In the genomic region with DNA sequence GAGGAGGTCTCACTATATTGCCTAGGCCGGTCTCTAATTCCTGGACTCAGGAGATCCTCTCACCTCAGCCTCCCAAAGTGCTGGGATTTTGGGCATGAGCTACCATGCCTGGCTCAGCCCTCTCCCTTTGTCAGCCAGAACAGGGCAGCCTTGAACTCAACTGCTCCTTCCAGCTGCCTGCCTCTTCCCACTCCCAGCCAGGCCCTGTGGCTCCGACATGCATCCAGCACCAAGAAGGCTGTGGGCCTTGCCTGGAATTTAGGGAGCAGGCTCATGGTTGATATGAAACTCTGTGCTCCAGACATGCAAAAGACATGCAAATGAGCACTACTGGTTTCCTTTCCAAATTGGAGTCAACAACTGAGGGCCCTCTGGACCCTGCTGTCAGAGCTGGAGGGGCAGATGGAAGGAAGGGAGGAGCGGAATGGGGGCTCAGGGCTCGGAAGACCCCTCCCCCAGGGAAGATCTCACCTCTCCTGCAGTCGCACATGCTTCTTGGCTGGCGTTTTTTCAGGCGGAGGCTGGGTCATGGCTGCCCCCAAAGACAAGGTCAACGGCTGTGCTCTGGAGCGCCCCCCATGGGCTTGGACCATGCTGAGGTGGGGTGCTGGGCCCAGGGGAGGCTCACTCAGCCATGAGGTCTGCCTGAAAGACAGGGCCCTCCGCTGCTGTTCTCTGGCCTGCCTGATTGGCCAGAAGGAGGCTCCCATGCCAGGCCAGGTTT, we compare ENCODE assay signal across 7 cellular contexts.
DNase-seq lines count a peak whose midpoint lies in the region; ATAC-seq and TF ChIP-seq lines count a peak whose summit lies in the region.

No MANE protein-coding gene starts in this region.

- no peaks in the 10 kb centered on the region for H3K27me3 Mint-ChIP-seq in activated naive CD4-positive, alpha-beta T cell treated with anti-CD3 and anti-CD28 coated beads, Interleukin-2, amount 10 ng/mL, durations not matched to agents 7 days and 5 days

- peak overlapping the region; percentile 99 for H3K27ac Mint-ChIP-seq in activated naive CD4-positive, alpha-beta T cell treated with anti-CD3 and anti-CD28 coated beads, Interleukin-2, amount 10 ng/mL, durations not matched to agents 7 days and 5 days

- peaks cover 79% of the 10 kb centered on the region for H3K4me1 Mint-ChIP-seq in activated naive CD4-positive, alpha-beta T cell treated with anti-CD3 and anti-CD28 coated beads, Interleukin-2, amount 10 ng/mL, durations not matched to agents 7 days and 5 days

- POLR2A ChIA-PET in HEK293T (lab: Yijun Ruan, JAX): no interaction called here

- peak overlapping the region; percentile 93 for H3K4me3 Mint-ChIP-seq in activated naive CD4-positive, alpha-beta T cell treated with anti-CD3 and anti-CD28 coated beads, Interleukin-2, amount 10 ng/mL, durations not matched to agents 7 days and 5 days

- TF ChIP-seq POLR2A in GM18505 (IDR thresholded peaks at IDR 0.05; ENCODE audit: borderline replicate concordance, extremely low read depth, insufficient read depth, insufficient read length): peak; percentile 37

- H3K36me3 Mint-ChIP-seq in activated naive CD4-positive, alpha-beta T cell treated with anti-CD3 and anti-CD28 coated beads, Interleukin-2, amount 10 ng/mL, durations not matched to agents 7 days and 5 days: peaks cover 49% of the 10 kb centered on the region

- DNase-seq in NAMALWA (ENCODE audit: low spot score) (peak; percentile 68), KG1 (lab: John Stamatoyannopoulos, UW) (no peak), HEK293T (ENCODE audit: extremely low spot score) (no peak)
- peak; percentile 49 for DNase-seq in activated naive CD4-positive, alpha-beta T cell treated with anti-CD3 and anti-CD28 coated beads, Interleukin-2, amount 10 ng/mL, durations not matched to agents 7 days and 5 days
- peak; percentile 35 for DNase-seq in stimulated activated CD4-positive, alpha-beta T cell treated with anti-CD3 and anti-CD28 coated beads, Interleukin-4, amount 100 ng/mL, for 24 hours
- DNase-seq in effector CD8-positive, alpha-beta T cell (lab: John Stamatoyannopoulos, UW): no peak

- CTCF ChIA-PET in activated naive CD4-positive, alpha-beta T cell treated with anti-CD3 and anti-CD28 coated beads, Interleukin-2, amount 10 ng/mL, durations not matched to agents 7 days and 5 days (lab: Charles Lee): interaction anchor here (1.3 to 5.5 kb wide), 3 partner anchors 12 to 115 kb away, joined by 4 to 34 read pairs (median 19); no protein-coding TSS in a partner anchor
- CTCF ChIA-PET in HEK293T (lab: Yijun Ruan, JAX): no interaction called here

- ATAC-seq in GM18505 (IDR thresholded peaks at IDR 0.05; ENCODE audit: unreplicated experiment): no peak

- H3K9me3 Mint-ChIP-seq in activated naive CD4-positive, alpha-beta T cell treated with anti-CD3 and anti-CD28 coated beads, Interleukin-2, amount 10 ng/mL, durations not matched to agents 7 days and 5 days: no peaks in the 10 kb centered on the region

TF ChIP-seq in HEK293T, 16 proteins besides CTCF, POLR2A, EP300 and RAD21:
- no peak for TF ChIP-seq LEF1 (IDR thresholded peaks at IDR 0.05; ENCODE audit: borderline replicate concordance)
- no peak for TF ChIP-seq ELF4 (IDR thresholded peaks at IDR 0.05)
- TF ChIP-seq BHLHE40 (IDR thresholded peaks at IDR 0.05; ENCODE audit: borderline replicate concordance): no peak
- TF ChIP-seq FOXK2 (IDR thresholded peaks at IDR 0.05): no peak
- TF ChIP-seq SUZ12 (IDR thresholded peaks at IDR 0.05): no peak
- TF ChIP-seq, protein P1, sequence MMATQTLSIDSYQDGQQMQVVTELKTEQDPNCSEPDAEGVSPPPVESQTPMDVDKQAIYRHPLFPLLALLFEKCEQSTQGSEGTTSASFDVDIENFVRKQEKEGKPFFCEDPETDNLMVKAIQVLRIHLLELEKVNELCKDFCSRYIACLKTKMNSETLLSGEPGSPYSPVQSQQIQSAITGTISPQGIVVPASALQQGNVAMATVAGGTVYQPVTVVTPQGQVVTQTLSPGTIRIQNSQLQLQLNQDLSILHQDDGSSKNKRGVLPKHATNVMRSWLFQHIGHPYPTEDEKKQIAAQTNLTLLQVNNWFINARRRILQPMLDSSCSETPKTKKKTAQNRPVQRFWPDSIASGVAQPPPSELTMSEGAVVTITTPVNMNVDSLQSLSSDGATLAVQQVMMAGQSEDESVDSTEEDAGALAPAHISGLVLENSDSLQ (IDR thresholded peaks at IDR 0.05): no peak
- no peak for TF ChIP-seq L3MBTL2 (conservative IDR thresholded peaks at IDR 0.05)
- TF ChIP-seq FOXA1 (IDR thresholded peaks at IDR 0.05): no peak
- TF ChIP-seq NFRKB (IDR thresholded peaks at IDR 0.05): no peak
- no peak for TF ChIP-seq CTBP1 (IDR thresholded peaks at IDR 0.05; ENCODE audit: borderline replicate concordance)

Comparison
In these comparisons a context has a peak if more than half of its experiments do, and no peak if none do; other contexts are left out.
1. DNase-seq: peak in NAMALWA (single experiment), activated naive CD4-positive, alpha-beta T cell treated with anti-CD3 and anti-CD28 coated beads, Interleukin-2, amount 10 ng/mL, durations not matched to agents 7 days and 5 days (single experiment) and stimulated activated CD4-positive, alpha-beta T cell treated with anti-CD3 and anti-CD28 coated beads, Interleukin-4, amount 100 ng/mL, for 24 hours (single experiment); none in KG1 (single experiment), effector CD8-positive, alpha-beta T cell (single experiment) and HEK293T (single experiment).